In the genomic region with DNA sequence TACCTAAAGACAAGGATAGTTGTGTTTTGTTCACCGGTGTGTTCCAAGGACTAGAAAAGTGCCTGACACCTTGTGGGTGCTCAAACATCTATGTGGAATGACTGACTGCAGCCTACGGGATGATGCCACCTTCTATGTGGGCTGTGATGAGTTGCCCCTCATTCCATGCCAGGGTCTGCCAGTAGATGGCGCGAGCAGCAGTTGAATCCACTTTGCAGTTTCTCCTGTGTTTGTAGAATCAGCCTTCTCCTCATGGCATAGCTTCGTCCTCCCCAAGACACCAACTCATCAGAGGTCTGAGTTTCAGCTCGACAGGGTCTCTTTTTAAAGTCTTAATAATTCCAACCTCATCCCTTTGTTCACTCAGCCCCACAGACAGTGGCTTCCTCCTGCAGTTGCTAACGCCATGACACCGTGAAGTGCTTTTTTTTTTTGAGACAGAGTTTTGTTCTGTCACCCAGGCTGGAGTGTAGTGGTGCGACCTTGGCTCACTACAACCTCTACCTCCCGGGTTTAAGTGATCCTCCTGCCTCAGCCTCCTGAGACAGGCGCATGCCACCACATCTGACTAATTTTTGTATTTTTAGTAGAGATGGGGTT, we compare ENCODE assay signal across 8 cellular contexts.
DNase-seq lines count a peak whose midpoint lies in the region; ATAC-seq and TF ChIP-seq lines count a peak whose summit lies in the region.

No MANE protein-coding gene starts in this region.

- TF ChIP-seq CTCF in omental fat pad (IDR thresholded peaks at IDR 0.05): no peak

- ATAC-seq in HG02678 (IDR thresholded peaks at IDR 0.05; ENCODE audit: unreplicated experiment) (peak; percentile 60), omental fat pad (ENCODE audit: low FRiP score) (no peak), GM19452 (IDR thresholded peaks at IDR 0.05; ENCODE audit: unreplicated experiment) (no peak), GM18861 (IDR thresholded peaks at IDR 0.05; ENCODE audit: unreplicated experiment) (no peak)

- DNase-seq in G401 (ENCODE audit: low spot score) (peak; percentile 51), NCI-H69 (lab: John Stamatoyannopoulos, UW) (peak; percentile 61), fibroblast of peridontal ligament (ENCODE audit: extremely low read depth) (peak; percentile 18), omental fat pad (ENCODE audit: low spot score) (peak; percentile 29)
- peak; percentile 25 for DNase-seq in activated CD8-positive, alpha-beta memory T cell treated with anti-CD3 and anti-CD28 coated beads, Interleukin-2, amount 50 U/mL, for 24 hours (ENCODE audit: extremely low read depth)

- in situ Hi-C loops in G401 (cut with HindIII; ENCODE audit: low sequenced_read_pairs): no loop called here
